Comparison of ENCODE assay signal across 20 cellular contexts in the genomic region with DNA sequence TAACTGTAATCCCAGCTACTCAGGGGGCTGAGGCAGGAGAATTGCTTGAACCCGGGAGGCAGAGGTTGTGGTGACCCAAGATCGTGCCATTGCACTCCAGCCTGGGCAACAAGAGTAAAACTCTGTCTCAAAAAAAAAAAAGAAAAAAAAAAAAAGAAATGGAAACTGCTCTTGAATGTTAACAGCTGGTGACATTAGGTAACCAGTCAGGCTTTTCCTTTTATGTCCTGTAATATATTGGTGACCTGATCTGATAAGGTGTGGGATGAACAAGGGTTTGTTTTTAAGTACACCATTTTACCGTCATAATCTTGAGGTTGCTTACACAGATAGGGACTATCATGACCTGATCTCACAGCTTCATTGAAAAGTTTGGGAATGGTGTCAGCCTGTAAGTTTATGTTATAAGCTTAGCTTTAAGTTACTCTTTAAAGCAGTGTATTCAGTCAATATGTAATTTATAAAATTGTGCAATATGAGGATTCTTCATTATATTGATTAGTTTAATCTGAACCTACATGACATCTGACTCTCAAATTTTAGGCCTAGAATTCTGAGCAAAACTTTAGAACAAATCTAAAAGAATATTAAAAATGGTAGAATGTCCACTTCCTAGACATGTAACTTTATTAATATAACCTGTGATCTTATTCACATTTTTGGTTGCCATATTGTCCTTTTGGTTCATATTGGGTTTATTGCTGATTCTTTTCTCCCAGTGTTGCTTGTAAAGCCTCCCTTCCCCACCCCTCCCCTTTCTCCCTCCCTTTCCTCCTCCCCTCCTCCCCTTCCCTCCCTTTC.
"Had no signal": no experiment of that assay in that cellular context is flagged by ENCODE, and none has a peak within 500 bp of the region (broad histone marks: within the 10 kb centered on the region; RNA-seq: fewer than 3 reads in every experiment).

No MANE protein-coding gene starts in this region.

- H3K9ac ChIP-seq: SK-N-SH had no signal

- H3K27ac ChIP-seq: RWPE1 had no signal

- H3K9me3 ChIP-seq: SK-N-SH had no signal

- H3K9me3 Mint-ChIP-seq: IgD-negative memory B cell, T-cell had no signal

- H3K4me2 ChIP-seq: SK-N-SH had no signal

- DNase-seq: KBM-7, NCI-H1092, NCI-H1105 treated with DMSO at 0.1 percent for 48 hours, NCI-H1417 treated with DMSO at 0.1 percent for 48 hours, NCI-H146, NCI-H1694 treated with DMSO at 0.1 percent for 48 hours, NCI-H1930, NCI-H2081, NCI-H2107, NCI-H524, NCI-H69, NCI-H774, PC-3, SHP77, SK-N-SH, SW 1271, T-cell had no signal

- H3K4me3 Mint-ChIP-seq: T-cell had no signal

- H3K36me3 Mint-ChIP-seq: IgD-negative memory B cell, T-cell had no signal

- H3K27ac Mint-ChIP-seq: IgD-negative memory B cell, T-cell had no signal

- H3K27me3 Mint-ChIP-seq: T-cell had no signal

- ATAC-seq: Panc1, PC-3, T-cell had no signal
